Comparison of ENCODE assay signal across 23 cellular contexts in genomic region chr1:59156031-59156430, GRCh38.
A peak's percentile ranks its signal among the peaks of the same experiment; 100 is the strongest.
DNase-seq lines count a peak whose midpoint lies in the region; ATAC-seq and TF ChIP-seq lines count a peak whose summit lies in the region.
"Had no signal": no experiment of that assay in that cellular context is flagged by ENCODE, and none has a peak within 500 bp of the region (broad histone marks: within the 10 kb centered on the region; RNA-seq: fewer than 3 reads in every experiment).

No MANE protein-coding gene starts in this region.

- no peaks in the 10 kb centered on the region for H3K27me3 ChIP-seq in fibroblast of lung (ENCODE audit: control insufficient read depth, insufficient read depth, low read length)
- H3K27me3 ChIP-seq in psoas muscle (ENCODE audit: insufficient read depth in 3 of 3, low read length in 2 of 3), result no peaks in the 10 kb centered on the region
- H3K27me3 ChIP-seq in upper lobe of left lung, result no peaks in the 10 kb centered on the region
- H3K27me3 ChIP-seq in WERI-Rb-1 (ENCODE audit: insufficient read depth, low read depth, severe bottlenecking), result no peaks in the 10 kb centered on the region
- H3K27me3 ChIP-seq: body of pancreas, left lung had no signal

- ATAC-seq in psoas muscle, result no peak
- no peak for ATAC-seq in upper lobe of left lung (ENCODE audit: low FRiP score in 2 of 2)
- ATAC-seq: HepG2; left lung; stimulated activated naive B cell treated with anti-CD40 and anti-IgM and Interleukin-4, amounts not matched to agents 10 μg/mL and 1 μg/mL and 100 μg/mL, for 72 hours had no signal

- H3K36me3 ChIP-seq in fibroblast of lung (ENCODE audit: control insufficient read depth, insufficient read depth, low read length), result no peaks in the 10 kb centered on the region
- H3K36me3 ChIP-seq in psoas muscle (ENCODE audit: insufficient read depth in 1 of 2, low read depth in 1 of 2), result no peaks in the 10 kb centered on the region
- H3K36me3 ChIP-seq in upper lobe of left lung, result no peaks in the 10 kb centered on the region
- H3K36me3 ChIP-seq in WERI-Rb-1, result no peaks in the 10 kb centered on the region
- H3K36me3 ChIP-seq: left lung had no signal

- DNase-seq in AG10803 (ENCODE audit: low read depth) (peak; percentile 48), NCI-H446 treated with DMSO at 0.1 percent for 48 hours (lab: John Stamatoyannopoulos, UW) (peak; percentile 53), fibroblast of lung (ENCODE audit: low read depth in 2 of 2) (peak in 1 of 2 donors; percentile 43), psoas muscle (no peak), KBM-7 (no peak), LoVo (ENCODE audit: low spot score) (no peak), upper lobe of left lung (no peak), WERI-Rb-1 (no peak)
- DNase-seq: activated CD4-positive, alpha-beta T cell treated with anti-CD3 and anti-CD28 coated beads, Interleukin-2, amount 50 U/mL, for 4 hours; activated CD8-positive, alpha-beta memory T cell treated with anti-CD3 and anti-CD28 coated beads, Interleukin-2, amount 50 U/mL, for 4 hours; activated effector memory CD4-positive, alpha-beta T cell treated with Interleukin-2 at 50 U/mL for 16 hours; activated naive CD8-positive, alpha-beta T cell treated with anti-CD3 and anti-CD28 coated beads, Interleukin-2, amount 10 ng/mL, durations not matched to agents 7 days and 5 days; body of pancreas; effector memory CD4-positive, alpha-beta T cell; left lung; NCI-H1436; NCI-H2171; nephron progenitor cell; stimulated activated CD4-positive, alpha-beta T cell treated with anti-CD3 and anti-CD28 coated beads, Interleukin-2, amount 100 ng/mL, for 48 hours; stimulated activated naive B cell treated with anti-CD40 and anti-IgM and Interleukin-4, amounts not matched to agents 10 μg/mL and 1 μg/mL and 100 μg/mL, for 72 hours had no signal

- peaks cover 11% of the 10 kb centered on the region for H3K4me1 ChIP-seq in fibroblast of lung (ENCODE audit: control insufficient read depth, extremely low read depth, insufficient read depth, low read length)
- peaks cover 32% of the 10 kb centered on the region for H3K4me1 ChIP-seq in psoas muscle
- H3K4me1 ChIP-seq in upper lobe of left lung, result peaks cover 11 to 29% (median 20%) of the 10 kb centered on the region in 4 donors

- intact Hi-C loops in psoas muscle (cut with DNase I), result loop anchor here in 1 of 2 donors (5.0 kb wide), 2 partner anchors 71 to 131 kb away; no protein-coding TSS in a partner anchor

- H4K20me1 ChIP-seq in fibroblast of lung (ENCODE audit: control insufficient read depth, extremely low read depth, insufficient read depth, low read length), result no peaks in the 10 kb centered on the region

- TF ChIP-seq EP300 in upper lobe of left lung (IDR thresholded peaks at IDR 0.05), result no peak

- no peak for TF ChIP-seq POLR2A in upper lobe of left lung (IDR thresholded peaks at IDR 0.05)

- TF ChIP-seq CTCF in AG10803 (conservative IDR thresholded peaks at IDR 0.05; ENCODE audit: low read length) (no peak), fibroblast of lung (conservative IDR thresholded peaks at IDR 0.05 in 1 of 2, IDR thresholded peaks at IDR 0.05 in 1 of 2; ENCODE audit: low read depth in 1 of 2, low read length in 2 of 2) (no peak), psoas muscle (IDR thresholded peaks at IDR 0.05) (no peak), upper lobe of left lung (IDR thresholded peaks at IDR 0.05) (no peak), WERI-Rb-1 (IDR thresholded peaks at IDR 0.05; ENCODE audit: low read depth, low read length) (no peak)

- H3K4me2 ChIP-seq in fibroblast of lung (ENCODE audit: extremely low read depth, insufficient read depth, low read length), result no peak overlapping the region

- WGBS in psoas muscle, 3 donors, result 12 to 26% (median 15%) methylated on average over 3 of the region's 3 CpGs
- 21 to 23% methylated on average over 3 of the region's 3 CpGs for WGBS in upper lobe of left lung, 2 donors

- H3K79me2 ChIP-seq in fibroblast of lung (ENCODE audit: control insufficient read depth, insufficient read depth, low read length), result no peaks in the 10 kb centered on the region

- H3K9ac ChIP-seq in fibroblast of lung (ENCODE audit: insufficient read depth, low read length), result no peak overlapping the region

- in situ Hi-C loops in KBM-7 (cut with MboI; ENCODE audit: low pct_unique_long_range_greater_than_20kb, low sequenced_read_pairs), result no loop called here

- peak overlapping the region; percentile 47 for H2AFZ ChIP-seq in fibroblast of lung (ENCODE audit: low read length)

- H3K27ac ChIP-seq in fibroblast of lung (ENCODE audit: insufficient read depth, low read length), result no peak overlapping the region
- peak overlapping the region; percentile 47 for H3K27ac ChIP-seq in psoas muscle
- H3K27ac ChIP-seq in upper lobe of left lung, result no peak overlapping the region
- H3K27ac ChIP-seq in WERI-Rb-1, result no peak overlapping the region
- H3K27ac ChIP-seq: C4-2B, HL-60 had no signal

- H3K4me3 ChIP-seq in AG10803 (ENCODE audit: low read length) (no peak overlapping the region), fibroblast of lung (replicated peaks in 1 of 4; ENCODE audit: control extremely low read depth in 1 of 4, insufficient read depth in 1 of 4, low read depth in 3 of 4, low read length in 4 of 4) (no peak overlapping the region), psoas muscle (no peak overlapping the region), upper lobe of left lung (no peak overlapping the region), WERI-Rb-1 (ENCODE audit: low read depth, low read length) (no peak overlapping the region)
- H3K4me3 ChIP-seq: body of pancreas, left lung had no signal

- H3K9me3 ChIP-seq in fibroblast of lung (ENCODE audit: control insufficient read depth, insufficient read depth, low read depth, low read length) (no peaks in the 10 kb centered on the region), psoas muscle (peaks cover 13% of the 10 kb centered on the region), upper lobe of left lung (peaks cover 0 to 9% (median 7%) of the 10 kb centered on the region in 4 donors), WERI-Rb-1 (ENCODE audit: severe bottlenecking) (peaks cover 7% of the 10 kb centered on the region)
- H3K9me3 ChIP-seq: body of pancreas had no signal

Comparison
In these comparisons a context has a peak if more than half of its experiments do, and no peak if none do; other contexts are left out.
1. DNase-seq: peak in AG10803 (single experiment) and NCI-H446 treated with DMSO at 0.1 percent for 48 hours (single experiment); none in psoas muscle (0 of 2), KBM-7 (single experiment), LoVo (single experiment), upper lobe of left lung (0 of 2) and WERI-Rb-1 (single experiment).